In genomic region chr19:54136864-54137113, GRCh38 we compare ENCODE assay signal across 8 cellular contexts. TPM values are rescaled to one million over a fixed set of nuclear protein-coding genes. Genes with fewer than 3 reads are reported as not detected.
A peak's percentile ranks its signal among the peaks of the same experiment; 100 is the strongest.
DNase-seq lines count a peak whose midpoint lies in the region; ATAC-seq, FAIRE-seq and TF ChIP-seq lines count a peak whose summit lies in the region.

No MANE protein-coding gene starts in this region.

- H4K20me1 ChIP-seq in K562 (replicated peaks; ENCODE audit: control insufficient read depth, insufficient read depth, low read length) = peaks cover 17% of the 10 kb centered on the region

- H2AFZ ChIP-seq in ACC112 (ENCODE audit: low read length, unreplicated experiment) = peak overlapping the region; percentile 35
- peak overlapping the region; percentile 92 for H2AFZ ChIP-seq in K562 (ENCODE audit: low read depth, low read length)

- TF ChIP-seq RAD21 in K562 (CRISPR knock-in tag; conservative IDR thresholded peaks at IDR 0.05 in 1 of 2, IDR thresholded peaks at IDR 0.05 in 1 of 2) = no peak

- no peak for TF ChIP-seq EP300 in K562 (IDR thresholded peaks at IDR 0.05; ENCODE audit: low read length)

- H3K4me1 ChIP-seq in ACC112 (ENCODE audit: control insufficient read depth, insufficient read depth, low read length, unreplicated experiment) (no peaks in the 10 kb centered on the region), HEK293 (ENCODE audit: control insufficient read depth, insufficient read depth, low read length) (peaks cover 13% of the 10 kb centered on the region), K562 (replicated peaks in 1 of 2; ENCODE audit: control insufficient read depth in 2 of 2, insufficient read depth in 2 of 2, low read length in 2 of 2) (peaks cover 14 to 23% of the 10 kb centered on the region in 2 experiments; a peak in 4 of 5 replicates), mucosa of descending colon (ENCODE audit: low read depth) (peaks cover 35% of the 10 kb centered on the region)

- ATAC-seq in K562 (no peak), mucosa of descending colon (no peak)

- TF ChIP-seq CTCF in HEK293 (tag by site-specific recombination; IDR thresholded peaks at IDR 0.05) = no peak
- TF ChIP-seq CTCF in K562 (IDR thresholded peaks at IDR 0.05 in 2 of 3, conservative IDR thresholded peaks at IDR 0.05 in 1 of 3; ENCODE audit: insufficient read depth in 2 of 3, low read depth in 1 of 3, low read length in 3 of 3) = no peak
- TF ChIP-seq CTCF in mucosa of descending colon (IDR thresholded peaks at IDR 0.05) = no peak

- H3K27ac ChIP-seq in ACC112 (ENCODE audit: low read depth, low read length) (no peak overlapping the region), HEK293 (ENCODE audit: extremely low read depth, low read depth, low read length) (peak overlapping the region; percentile 11; the same call in 1 of the 2 replicates), K562 (ENCODE audit: extremely low read depth, low read depth, low read length) (peak overlapping the region; percentile 59)

- in situ Hi-C loops in K562 (cut with MboI) = no loop called here

- peaks cover 16% of the 10 kb centered on the region for H3K9me1 ChIP-seq in K562 (ENCODE audit: control insufficient read depth, insufficient read depth, low read length)

- DNase-seq in K562 (ENCODE audit: extremely low read depth in 1 of 4, low spot score in 3 of 4) = no peak
- DNase-seq in mucosa of descending colon = no peak
- DNase-seq in GM19240 (ENCODE audit: insufficient read length, low spot score) = no peak
- DNase-seq in NCI-H2107 treated with DMSO at 0.1 percent for 48 hours (lab: John Stamatoyannopoulos, UW; ENCODE audit: unreplicated experiment) = no peak
- DNase-seq in stimulated activated CD4-positive, alpha-beta T cell treated with anti-CD3 and anti-CD28 coated beads, Interleukin-12 subunit alpha, Interleukin-12 subunit beta, amount 100 ng/mL, for 4 hours = no peak
- no peak for DNase-seq in activated gamma-delta T cell treated with Interleukin-2 at 50 U/mL for 16 hours

- peak; percentile 66 for TF ChIP-seq POLR2A in K562 (conservative IDR thresholded peaks at IDR 0.05)

- POLR2A ChIA-PET in HEK293 (lab: Yijun Ruan, JAX) = interaction anchor here (0.6 to 5.5 kb wide), 31 partner anchors 9 to 344 kb away, joined by 3 to 116 read pairs (median 6); partner anchors contain the start of genes LENG1, LENG8, LENG9 and MBOAT7
- POLR2A ChIA-PET in K562 (lab: Yijun Ruan, JAX) = interaction anchor here (0.6 to 3.1 kb wide), 17 partner anchors 12 to 344 kb away, joined by 3 to 29 read pairs (median 6); partner anchors contain the start of genes LENG1, LILRB5, MBOAT7 and PRPF31

- WGBS in K562 (ENCODE audit: insufficient coverage, low coverage, missing lambda C conversion rate) = 0% methylated on average over 7 of the region's 11 CpGs

- H3K9me3 ChIP-seq in HEK293 (ENCODE audit: control insufficient read depth, insufficient read depth, low read depth, low read length) (peaks cover 2% of the 10 kb centered on the region), K562 (replicated peaks; ENCODE audit: control insufficient read depth, insufficient read depth, low read depth, low read length) (no peaks in the 10 kb centered on the region), mucosa of descending colon (no peaks in the 10 kb centered on the region)

- H3K9ac ChIP-seq in K562 (ENCODE audit: insufficient read depth in 1 of 2, low read depth in 2 of 2, low read length in 2 of 2) = peak overlapping the region; percentile 69 to 86

- intact Hi-C loops in K562 (cut with micrococcal nuclease) = loop anchor here (1.0 to 2.0 kb wide), 3 partner anchors 21 to 64 kb away; partner anchors contain the start of genes LENG1, PRPF31, RPS9 and TFPT
- intact Hi-C loops in mucosa of descending colon (cut with DNase I, micrococcal nuclease) = no loop called here

- peak overlapping the region; percentile 100 for H3K4me2 ChIP-seq in K562 (ENCODE audit: insufficient read depth, low read length)

- peaks cover 40% of the 10 kb centered on the region for H3K79me2 ChIP-seq in ACC112 (ENCODE audit: control insufficient read depth, insufficient read depth, low read length, unreplicated experiment)
- H3K79me2 ChIP-seq in K562 (ENCODE audit: control insufficient read depth, insufficient read depth, low read length) = peaks cover 42% of the 10 kb centered on the region

- peak overlapping the region; percentile 73 for H3K4me3 ChIP-seq in ACC112 (ENCODE audit: low read depth, low read length)
- peak overlapping the region; percentile 46 for H3K4me3 ChIP-seq in HEK293 (ENCODE audit: low read depth, low read length)
- peak overlapping the region; percentile 51 for H3K4me3 ChIP-seq in K562
- peak overlapping the region; percentile 99 for H3K4me3 ChIP-seq in mucosa of descending colon

- no peaks in the 10 kb centered on the region for H3K36me3 ChIP-seq in ACC112 (ENCODE audit: insufficient read depth, low read length)
- peaks cover 8 to 36% of the 10 kb centered on the region in 2 experiments; a peak in 2 of 3 replicates for H3K36me3 ChIP-seq in HEK293 (ENCODE audit: control insufficient read depth in 2 of 2, insufficient read depth in 1 of 2, low read length in 2 of 2)
- peaks cover 34% of the 10 kb centered on the region for H3K36me3 ChIP-seq in K562 (ENCODE audit: control insufficient read depth, insufficient read depth, low read length)
- peaks cover 7% of the 10 kb centered on the region for H3K36me3 ChIP-seq in mucosa of descending colon (ENCODE audit: low read depth)

- H3K27me3 ChIP-seq in ACC112 (ENCODE audit: insufficient read depth, low read length) (no peaks in the 10 kb centered on the region), K562 (ENCODE audit: control insufficient read depth in 2 of 2, insufficient read depth in 2 of 2, low read length in 2 of 2) (no peaks in the 10 kb centered on the region)

- CTCF ChIA-PET in HEK293 (lab: Yijun Ruan, JAX) = interaction anchor here (0.6 to 1.7 kb wide), 8 partner anchors 15 to 240 kb away, joined by 3 to 5 read pairs (median 4); partner anchors contain the start of gene LENG1
- CTCF ChIA-PET in K562 (lab: Yijun Ruan, JAX; ENCODE audit: low intra/inter-chr PET ratio) = no interaction called here

- no peak for FAIRE-seq in K562 (lab: Jason Lieb, UNC)

- BruUV-seq in K562 (replicated peaks; lab: Mats Ljungman, UMichigan) = no TSS peak

RNA-seq across cellular contexts. Expression of gene CNOT3, which starts 0.8 kb away (rescaled TPM):
- total RNA-seq in K562 (2011; cell fraction: chromatin; rRNA removed; ENCODE audit: low replicate concordance) = 79.4 and 81.7 TPM in 2 replicates
- total RNA-seq in K562 (2011; cell fraction: nucleolus; rRNA removed) = 23.0 and 23.3 TPM in 2 replicates
- total RNA-seq in K562 (2011; cell fraction: nucleoplasm; rRNA removed) = 36.7 and 42.3 TPM in 2 replicates
- total RNA-seq in K562 (2014; rRNA removed) (16.3 and 17.5 TPM in 2 replicates), K562 (2014; rRNA removed; fragmentation: Illumina TruSeq; extraction: Trizol) (9.9 and 10.7 TPM in 2 replicates), K562 (2015; rRNA removed; fragmentation: Illumina TruSeq; extraction: Trizol) (9.4 and 10.7 TPM in 2 replicates), K562 (2021) (51.4 and 60.4 TPM in 2 replicates), mucosa of descending colon (10 to 100 TPM; 42.4 to 47.9 (median 43.7) TPM)
- polyA plus RNA-seq in K562 (2011; rRNA removed) (5.6 and 8.7 TPM in 2 replicates), K562 (2014; fragmentation: Illumina TruSeq; extraction: Trizol) (56.5 and 63.4 TPM in 2 replicates), K562 (2014; fragmentation: Nextera tagmentation; extraction: Ambion mirVana) (under 1 TPM; 0.27 to 0.46 TPM), K562 (2014; rRNA removed) (17.3 and 21.3 TPM in 2 replicates)
- polyA plus RNA-seq in K562 (2011; cell fraction: cytosol; rRNA removed) = 7.9 and 9.0 TPM in 2 replicates
- polyA plus RNA-seq in K562 (2011; cell fraction: nucleus; rRNA removed) = 18.6 and 27.5 TPM in 2 replicates
- 39.2 and 52.8 TPM in 2 replicates for polyA plus RNA-seq in K562 (2012)
- polyA minus RNA-seq in K562 (2011; rRNA and poly(A)+ RNA removed) = 25.4 and 28.9 TPM in 2 replicates
- 33.3 and 34.9 TPM in 2 replicates for polyA minus RNA-seq in K562 (2011; cell fraction: cytosol; rRNA and poly(A)+ RNA removed)
- polyA minus RNA-seq in K562 (2011; cell fraction: nucleus; rRNA and poly(A)+ RNA removed) = 6.5 and 9.7 TPM in 2 replicates

RNA-seq across cellular contexts. Expression of gene PRPF31, which starts 21.2 kb away (rescaled TPM):
- total RNA-seq in K562 (2011; cell fraction: chromatin; rRNA removed; ENCODE audit: low replicate concordance) = 64.2 and 115 TPM in 2 replicates
- total RNA-seq in K562 (2011; cell fraction: nucleolus; rRNA removed) = 58.5 and 59.2 TPM in 2 replicates
- total RNA-seq in K562 (2011; cell fraction: nucleoplasm; rRNA removed) = 49.8 and 52.4 TPM in 2 replicates
- total RNA-seq in K562 (2014; rRNA removed) (75.1 and 81.4 TPM in 2 replicates), K562 (2014; rRNA removed; fragmentation: Illumina TruSeq; extraction: Trizol) (46.8 and 52.5 TPM in 2 replicates), K562 (2015; rRNA removed; fragmentation: Illumina TruSeq; extraction: Trizol) (70.3 and 71.9 TPM in 2 replicates), K562 (2021) (90.3 and 92.2 TPM in 2 replicates), mucosa of descending colon (10 to 100 TPM; 34.3 to 54.6 (median 39.9) TPM)
- polyA plus RNA-seq in K562 (2011; rRNA removed) (43.4 and 50.4 TPM in 2 replicates), K562 (2014; fragmentation: Illumina TruSeq; extraction: Trizol) (84.5 and 109 TPM in 2 replicates), K562 (2014; fragmentation: Nextera tagmentation; extraction: Ambion mirVana) (10 to 100 TPM in 1 of 2 experiments, 1 to 10 TPM in 1; 5.8 to 12.9 TPM), K562 (2014; rRNA removed) (69.2 and 79.0 TPM in 2 replicates)
- 54.4 and 82.1 TPM in 2 replicates for polyA plus RNA-seq in K562 (2011; cell fraction: cytosol; rRNA removed)
- polyA plus RNA-seq in K562 (2011; cell fraction: nucleus; rRNA removed) = 129 and 159 TPM in 2 replicates
- polyA plus RNA-seq in K562 (2012) = 65.4 and 110 TPM in 2 replicates
- polyA minus RNA-seq in K562 (2011; rRNA and poly(A)+ RNA removed) = 30.9 and 37.8 TPM in 2 replicates
- 21.2 and 29.2 TPM in 2 replicates for polyA minus RNA-seq in K562 (2011; cell fraction: cytosol; rRNA and poly(A)+ RNA removed)
- 24.5 and 24.8 TPM in 2 replicates for polyA minus RNA-seq in K562 (2011; cell fraction: nucleus; rRNA and poly(A)+ RNA removed)

RNA-seq across cellular contexts. Expression of gene TFPT, which starts 21.3 kb away (rescaled TPM):
- total RNA-seq in K562 (2011; cell fraction: chromatin; rRNA removed; ENCODE audit: low replicate concordance) = 4.7 and 8.1 TPM in 2 replicates
- 3.7 and 4.8 TPM in 2 replicates for total RNA-seq in K562 (2011; cell fraction: nucleolus; rRNA removed)
- total RNA-seq in K562 (2011; cell fraction: nucleoplasm; rRNA removed) = 5.4 and 5.5 TPM in 2 replicates
- total RNA-seq in K562 (2014; rRNA removed) = 16.4 and 18.1 TPM in 2 replicates
- total RNA-seq in K562 (2014; rRNA removed; fragmentation: Illumina TruSeq; extraction: Trizol) = 3.7 and 5.5 TPM in 2 replicates
- total RNA-seq in K562 (2015; rRNA removed; fragmentation: Illumina TruSeq; extraction: Trizol) = 14.4 and 14.9 TPM in 2 replicates
- total RNA-seq in K562 (2021) = 12.3 and 15.0 TPM in 2 replicates
- polyA plus RNA-seq in K562 (2011; rRNA removed) = 4.9 and 5.8 TPM in 2 replicates
- polyA plus RNA-seq in K562 (2011; cell fraction: cytosol; rRNA removed) = 6.6 and 10.5 TPM in 2 replicates
- polyA plus RNA-seq in K562 (2011; cell fraction: nucleus; rRNA removed) = 3.6 and 5.1 TPM in 2 replicates
- 12.2 and 16.4 TPM in 2 replicates for polyA plus RNA-seq in K562 (2012)
- 9.2 and 13.3 TPM in 2 replicates for polyA plus RNA-seq in K562 (2014; fragmentation: Illumina TruSeq; extraction: Trizol)
- 1 to 10 TPM in 1 of 2 experiments, under 1 TPM in 1; 0.72 to 1.6 TPM for polyA plus RNA-seq in K562 (2014; fragmentation: Nextera tagmentation; extraction: Ambion mirVana)
- 15.9 and 16.2 TPM in 2 replicates for polyA plus RNA-seq in K562 (2014; rRNA removed)
- polyA minus RNA-seq in K562 (2011; rRNA and poly(A)+ RNA removed) = 1.3 and 2.2 TPM in 2 replicates
- 6.0 TPM in 2 replicates for polyA minus RNA-seq in K562 (2011; cell fraction: cytosol; rRNA and poly(A)+ RNA removed)
- polyA minus RNA-seq in K562 (2011; cell fraction: nucleus; rRNA and poly(A)+ RNA removed) = 1.1 and 3.6 TPM in 2 replicates
- total RNA-seq in mucosa of descending colon = 10 to 100 TPM in 2 of 3 donors, 1 to 10 TPM in 1; 9.8 to 18.2 (median 15.3) TPM

RNA-seq across cellular contexts. Expression of gene LENG1, which starts 22.7 kb away (rescaled TPM):
- total RNA-seq in K562 (2011; cell fraction: chromatin; rRNA removed; ENCODE audit: low replicate concordance) = 1.7 and 3.1 TPM in 2 replicates
- total RNA-seq in K562 (2011; cell fraction: nucleolus; rRNA removed) = 2.6 and 3.3 TPM in 2 replicates
- 1.4 and 2.3 TPM in 2 replicates for total RNA-seq in K562 (2011; cell fraction: nucleoplasm; rRNA removed)
- total RNA-seq in K562 (2014; rRNA removed) (10.5 and 12.6 TPM in 2 replicates), K562 (2014; rRNA removed; fragmentation: Illumina TruSeq; extraction: Trizol) (2.3 and 2.6 TPM in 2 replicates), K562 (2015; rRNA removed; fragmentation: Illumina TruSeq; extraction: Trizol) (6.9 and 8.2 TPM in 2 replicates), K562 (2021) (4.7 and 5.5 TPM in 2 replicates), mucosa of descending colon (10 to 100 TPM in 1 of 3 donors, 1 to 10 TPM in 2; 7.5 to 10.8 (median 8.0) TPM)
- polyA plus RNA-seq in K562 (2011; rRNA removed) (1.5 and 1.7 TPM in 2 replicates), K562 (2014; fragmentation: Illumina TruSeq; extraction: Trizol) (6.2 and 6.7 TPM in 2 replicates), K562 (2014; fragmentation: Nextera tagmentation; extraction: Ambion mirVana) (under 1 TPM; 0.30 to 0.77 TPM), K562 (2014; rRNA removed) (6.7 and 9.1 TPM in 2 replicates)
- polyA plus RNA-seq in K562 (2011; cell fraction: cytosol; rRNA removed) = 1.3 and 1.7 TPM in 2 replicates
- polyA plus RNA-seq in K562 (2011; cell fraction: nucleus; rRNA removed) = 0.90 and 1.2 TPM in 2 replicates
- 6.2 TPM in 2 replicates for polyA plus RNA-seq in K562 (2012)
- polyA minus RNA-seq in K562 (2011; rRNA and poly(A)+ RNA removed) = 0.74 and 0.78 TPM in 2 replicates
- polyA minus RNA-seq in K562 (2011; cell fraction: cytosol; rRNA and poly(A)+ RNA removed) = 1.2 TPM in 1 of 2 replicates, not detected in the other
- polyA minus RNA-seq in K562 (2011; cell fraction: nucleus; rRNA and poly(A)+ RNA removed) = 0.44 and 0.54 TPM in 2 replicates

RNA-seq across cellular contexts. Expression of gene NDUFA3, which starts 34.1 kb away (rescaled TPM):
- total RNA-seq in K562 (2011; cell fraction: chromatin; rRNA removed; ENCODE audit: low replicate concordance) = 63.7 and 138 TPM in 2 replicates
- total RNA-seq in K562 (2011; cell fraction: nucleolus; rRNA removed) = 73.3 and 80.0 TPM in 2 replicates
- 76.8 and 85.6 TPM in 2 replicates for total RNA-seq in K562 (2011; cell fraction: nucleoplasm; rRNA removed)
- total RNA-seq in K562 (2014; rRNA removed) (49.4 and 122 TPM in 2 replicates), K562 (2014; rRNA removed; fragmentation: Illumina TruSeq; extraction: Trizol) (52.1 and 78.0 TPM in 2 replicates), K562 (2015; rRNA removed; fragmentation: Illumina TruSeq; extraction: Trizol) (157 and 179 TPM in 2 replicates), K562 (2021) (138 and 148 TPM in 2 replicates), mucosa of descending colon (100 to 1,000 TPM in 2 of 3 donors, 10 to 100 TPM in 1; 93.4 to 155 (median 139) TPM)
- polyA plus RNA-seq in K562 (2011; rRNA removed) (39.2 and 47.2 TPM in 2 replicates), K562 (2014; fragmentation: Illumina TruSeq; extraction: Trizol) (165 and 175 TPM in 2 replicates), K562 (2014; fragmentation: Nextera tagmentation; extraction: Ambion mirVana) (100 to 1,000 TPM; 221 to 279 TPM), K562 (2014; rRNA removed) (77.9 and 95.9 TPM in 2 replicates)
- 43.7 and 92.1 TPM in 2 replicates for polyA plus RNA-seq in K562 (2011; cell fraction: cytosol; rRNA removed)
- polyA plus RNA-seq in K562 (2011; cell fraction: nucleus; rRNA removed) = 43.3 and 93.6 TPM in 2 replicates
- polyA plus RNA-seq in K562 (2012) = 211 and 383 TPM in 2 replicates
- polyA minus RNA-seq in K562 (2011; rRNA and poly(A)+ RNA removed) = 14.2 and 45.2 TPM in 2 replicates
- 145 and 167 TPM in 2 replicates for polyA minus RNA-seq in K562 (2011; cell fraction: cytosol; rRNA and poly(A)+ RNA removed)
- polyA minus RNA-seq in K562 (2011; cell fraction: nucleus; rRNA and poly(A)+ RNA removed) = 18.0 and 25.4 TPM in 2 replicates

Comparison
In these comparisons a context has a peak if more than half of its experiments do, and no peak if none do; other contexts are left out.
1. H3K4me3 ChIP-seq: peak in every context shown above with its lines; median percentile 99 in mucosa of descending colon; 73 in ACC112; 51 in K562; 46 in HEK293.